In genomic region chr1:222009105-222009730, GRCh38 we compare ENCODE assay signal across 9 cellular contexts.
DNase-seq lines count a peak whose midpoint lies in the region; ATAC-seq and TF ChIP-seq lines count a peak whose summit lies in the region.
"Had no signal": no experiment of that assay in that cellular context is flagged by ENCODE, and none has a peak within 500 bp of the region (broad histone marks: within the 10 kb centered on the region; RNA-seq: fewer than 3 reads in every experiment).

No MANE protein-coding gene starts in this region.

- H3K9me2 ChIP-seq in OCI-LY1 (ENCODE audit: low read depth, low read length): no peaks in the 10 kb centered on the region

- H2BK12ac ChIP-seq in H9 (ENCODE audit: insufficient read length, low read depth, low read length): no peak overlapping the region

- no TSS peak for BruUV-seq in mammary epithelial cell (replicated peaks; lab: Mats Ljungman, UMichigan)

- peak; percentile 55 for TF ChIP-seq CTCF in H9 (conservative IDR thresholded peaks at IDR 0.05)
- peak; percentile 69 for TF ChIP-seq CTCF in OCI-LY1 (IDR thresholded peaks at IDR 0.05; ENCODE audit: low read length)
- TF ChIP-seq CTCF in mammary epithelial cell (conservative IDR thresholded peaks at IDR 0.05 in 1 of 2, IDR thresholded peaks at IDR 0.05 in 1 of 2; ENCODE audit: extremely low read depth in 1 of 2, insufficient read depth in 1 of 2, low read depth in 1 of 2, low read length in 2 of 2): peak; percentile 14 to 54

- H4K91ac ChIP-seq in H9 (ENCODE audit: insufficient read length, low read depth, low read length): no peak overlapping the region

- peak overlapping the region; percentile 28 for H3K4me3 ChIP-seq in OCI-LY1 (ENCODE audit: low read depth, low read length, poor library complexity, severe bottlenecking)
- no peak overlapping the region for H3K4me3 ChIP-seq in mammary epithelial cell (replicated peaks in 1 of 3; ENCODE audit: insufficient read depth in 1 of 3, low read depth in 2 of 3, low read length in 3 of 3)
- H3K4me3 ChIP-seq: BLaER1 had no signal

- H3K4me1 ChIP-seq in H9 (ENCODE audit: insufficient read depth, low read length) (no peaks in the 10 kb centered on the region; the same call in 1 of the 2 replicates), OCI-LY1 (ENCODE audit: insufficient read depth, low read length, severe bottlenecking) (peaks cover 13% of the 10 kb centered on the region), mammary epithelial cell (ENCODE audit: insufficient read depth, low read length) (no peaks in the 10 kb centered on the region)

- no peak overlapping the region for H3T11ph ChIP-seq in H9 (ENCODE audit: low read length)

- no peaks in the 10 kb centered on the region for H3K27me3 ChIP-seq in H9 (ENCODE audit: insufficient read depth, low read length)
- no peaks in the 10 kb centered on the region for H3K27me3 ChIP-seq in OCI-LY1 (ENCODE audit: insufficient read depth, low read length)
- no peaks in the 10 kb centered on the region for H3K27me3 ChIP-seq in mammary epithelial cell (ENCODE audit: insufficient read depth, low read length)
- H3K27me3 ChIP-seq: BLaER1 had no signal

- no CpG with 5 or more reads among the region's 2 CpGs for WGBS in H9 (ENCODE audit: extremely low coverage, insufficient read length, low lambda C conversion rate)
- WGBS in mammary epithelial cell (ENCODE audit: low coverage, missing lambda C conversion rate): 6% methylated on average over 2 of the region's 2 CpGs

- H2BK5ac ChIP-seq in H9 (ENCODE audit: insufficient read length, low read length): no peak overlapping the region

- no peaks in the 10 kb centered on the region for H3K79me1 ChIP-seq in H9 (ENCODE audit: insufficient read depth, low read depth, low read length, poor library complexity, severe bottlenecking)

- H3K4me1 Mint-ChIP-seq in H9: peaks cover 9 to 11% of the 10 kb centered on the region in 2 experiments; a peak in 3 of 4 replicates
- H3K4me1 Mint-ChIP-seq in naive thymus-derived CD8-positive, alpha-beta T cell: peaks cover 0 to 2% (median 1%) of the 10 kb centered on the region in 4 donors

- DNase-seq in DMS153 treated with DMSO at 0.1 percent for 48 hours (lab: John Stamatoyannopoulos, UW; ENCODE audit: unreplicated experiment) (peak; percentile 22), DMS153 (lab: John Stamatoyannopoulos, UW) (no peak), H9 (peak; percentile 38), mammary epithelial cell (no peak), cerebellar cortex (ENCODE audit: low spot score) (no peak)
- peak in 6 of 10 donors; percentile 7 to 64 (median 31) for DNase-seq in naive thymus-derived CD8-positive, alpha-beta T cell
- no peak for DNase-seq in activated effector memory CD4-positive, alpha-beta T cell treated with Interleukin-2 at 50 U/mL for 16 hours

- dilution Hi-C loops in mammary epithelial cell (cut with HindIII; ENCODE audit: low sequenced_read_pairs): no loop called here

- no peak overlapping the region for H3K4me2 ChIP-seq in H9 (ENCODE audit: insufficient read depth, insufficient read length, low read length)
- peak overlapping the region; percentile 51 for H3K4me2 ChIP-seq in OCI-LY1 (ENCODE audit: low read length)
- no peak overlapping the region for H3K4me2 ChIP-seq in mammary epithelial cell (ENCODE audit: insufficient read depth, low read depth, low read length)
- H3K4me2 ChIP-seq: BLaER1 had no signal

- no peak overlapping the region for H3K27ac ChIP-seq in H9 (ENCODE audit: insufficient read length, low read depth, low read length)
- H3K27ac ChIP-seq in OCI-LY1 (ENCODE audit: low read depth, low read length, poor library complexity, severe bottlenecking): peak overlapping the region; percentile 21
- no peak overlapping the region for H3K27ac ChIP-seq in mammary epithelial cell (ENCODE audit: insufficient read depth, low read depth, low read length)
- H3K27ac ChIP-seq: BLaER1 had no signal

- H3K79me2 ChIP-seq in H9 (ENCODE audit: insufficient read depth, low read length): no peaks in the 10 kb centered on the region
- no peaks in the 10 kb centered on the region for H3K79me2 ChIP-seq in OCI-LY1 (ENCODE audit: insufficient read depth, low read length)
- H3K79me2 ChIP-seq in mammary epithelial cell (ENCODE audit: insufficient read depth, low read length): no peaks in the 10 kb centered on the region

- H3K9me3 ChIP-seq in H9 (ENCODE audit: control insufficient read depth, low read depth, low read length) (no peaks in the 10 kb centered on the region), OCI-LY1 (ENCODE audit: low read length) (no peaks in the 10 kb centered on the region), mammary epithelial cell (replicated peaks; ENCODE audit: insufficient read depth, low read length) (no peaks in the 10 kb centered on the region)
- H3K9me3 ChIP-seq: BLaER1 had no signal

- no peak overlapping the region for H3K18ac ChIP-seq in H9 (ENCODE audit: insufficient read length, low read depth, low read length)

- H3F3A ChIP-seq in OCI-LY1 (ENCODE audit: insufficient read depth, low read length): no peaks in the 10 kb centered on the region

- H3K36me3 ChIP-seq in OCI-LY1 (ENCODE audit: insufficient read depth, low read length): no peaks in the 10 kb centered on the region
- H3K36me3 ChIP-seq in mammary epithelial cell (ENCODE audit: insufficient read depth, low read length): no peaks in the 10 kb centered on the region
- H3K36me3 ChIP-seq: BLaER1 had no signal

- peak; percentile 54 to 62 for ATAC-seq in naive thymus-derived CD8-positive, alpha-beta T cell

- no peak overlapping the region for H3K23ac ChIP-seq in H9 (ENCODE audit: insufficient read length, low read depth, low read length)

- H4K8ac ChIP-seq in H9 (replicated peaks; ENCODE audit: insufficient read length, low read depth, low read length): no peak overlapping the region

- H3K23me2 ChIP-seq in H9 (ENCODE audit: insufficient read length, low read depth, low read length, poor library complexity, severe bottlenecking): no peaks in the 10 kb centered on the region

- intact Hi-C loops in mammary epithelial cell (cut with micrococcal nuclease): no loop called here

- H4K5ac ChIP-seq in H9 (ENCODE audit: insufficient read length, low read depth, low read length): no peak overlapping the region

- H3K27ac Mint-ChIP-seq in H9: peak overlapping the region in 1 of 3 experiments; percentile 51; a peak in 1 of 7 replicates
- peak overlapping the region in 1 of 10 donors; percentile 51 for H3K27ac Mint-ChIP-seq in naive thymus-derived CD8-positive, alpha-beta T cell

- H4K20me1 ChIP-seq in H9 (ENCODE audit: control insufficient read depth, insufficient read depth, insufficient read length) (no peaks in the 10 kb centered on the region), OCI-LY1 (ENCODE audit: insufficient read depth, low read length) (no peaks in the 10 kb centered on the region), mammary epithelial cell (ENCODE audit: insufficient read depth, low read length) (no peaks in the 10 kb centered on the region)
- H4K20me1 ChIP-seq: BLaER1 had no signal

- in situ Hi-C loops in mammary epithelial cell (cut with MboI; ENCODE audit: low sequenced_read_pairs in 2 of 2): no loop called here

- H3K4me3 Mint-ChIP-seq in H9: no peak overlapping the region
- peak overlapping the region in 5 of 10 donors; percentile 32 to 58 (median 50) for H3K4me3 Mint-ChIP-seq in naive thymus-derived CD8-positive, alpha-beta T cell

- H2AFZ ChIP-seq in H9 (ENCODE audit: low read length) (no peak overlapping the region), OCI-LY1 (ENCODE audit: low read length) (no peak overlapping the region), mammary epithelial cell (ENCODE audit: low read depth, low read length) (peak overlapping the region; percentile 49)

- H2BK20ac ChIP-seq in H9 (ENCODE audit: low read depth, low read length, poor library complexity, severe bottlenecking): no peak overlapping the region

- H2AK5ac ChIP-seq in H9 (ENCODE audit: insufficient read length, low read length): no peak overlapping the region

- H3K27me3 Mint-ChIP-seq in H9 (ENCODE audit: low read depth): no peaks in the 10 kb centered on the region
- peaks cover 0 to 8% (median 1%) of the 10 kb centered on the region in 5 donors for H3K27me3 Mint-ChIP-seq in naive thymus-derived CD8-positive, alpha-beta T cell

- no peak overlapping the region for H2BK120ac ChIP-seq in H9 (ENCODE audit: low read depth, low read length, poor library complexity, severe bottlenecking)

- no peak overlapping the region for H3K4ac ChIP-seq in H9 (ENCODE audit: low read depth, low read length)

- H3K14ac ChIP-seq in H9 (ENCODE audit: insufficient read depth, low read length): no peak overlapping the region

- peaks cover 0 to 5% (median 4%) of the 10 kb centered on the region in 3 experiments; a peak in 4 of 7 replicates for H3K36me3 Mint-ChIP-seq in H9 (ENCODE audit: insufficient read depth in 1 of 3, low read depth in 3 of 3)
- H3K36me3 Mint-ChIP-seq in naive thymus-derived CD8-positive, alpha-beta T cell: no peaks in the 10 kb centered on the region

- H3K9ac ChIP-seq in H9 (ENCODE audit: extremely low read depth, insufficient read length, low read length) (no peak overlapping the region), OCI-LY1 (ENCODE audit: low read length) (no peak overlapping the region), mammary epithelial cell (ENCODE audit: insufficient read depth, low read length) (no peak overlapping the region)
- H3K9ac ChIP-seq: BLaER1 had no signal

- H3K9me3 Mint-ChIP-seq in H9: peaks cover 5 to 10% of the 10 kb centered on the region in 2 experiments
- no peaks in the 10 kb centered on the region for H3K9me3 Mint-ChIP-seq in naive thymus-derived CD8-positive, alpha-beta T cell

- H3K56ac ChIP-seq in H9 (ENCODE audit: insufficient read length, low read depth, low read length): no peak overlapping the region

- CTCF ChIA-PET in mammary epithelial cell (lab: Charles Lee; ENCODE audit: low non-redundant PET): no interaction called here

- H2BK15ac ChIP-seq in H9 (ENCODE audit: low read depth, low read length): no peak overlapping the region

- POLR2A ChIA-PET in naive thymus-derived CD8-positive, alpha-beta T cell (lab: Charles Lee): no interaction called here

Comparison
In these comparisons a context has a peak if more than half of its experiments do, and no peak if none do; other contexts are left out.
1. DNase-seq: peak in DMS153 treated with DMSO at 0.1 percent for 48 hours (single experiment), H9 (single experiment) and naive thymus-derived CD8-positive, alpha-beta T cell (6 of 10); none in DMS153 (single experiment), mammary epithelial cell (single experiment), activated effector memory CD4-positive, alpha-beta T cell treated with Interleukin-2 at 50 U/mL for 16 hours (single experiment) and cerebellar cortex (single experiment).
2. Peak in every context shown above with its lines, with median percentiles within 50 percentile points of each other: CTCF ChIP-seq.